In genomic region chr1:1435911-1436633, GRCh38 we compare ENCODE assay signal across 1 cellular context.
TF ChIP-seq lines count a peak whose summit lies in the region.

No MANE protein-coding gene starts in this region.

TF ChIP-seq in HEK293, 187 proteins besides CTCF, POLR2A, EP300 and RAD21 (continued from another document):
- TF ChIP-seq, protein P1, sequence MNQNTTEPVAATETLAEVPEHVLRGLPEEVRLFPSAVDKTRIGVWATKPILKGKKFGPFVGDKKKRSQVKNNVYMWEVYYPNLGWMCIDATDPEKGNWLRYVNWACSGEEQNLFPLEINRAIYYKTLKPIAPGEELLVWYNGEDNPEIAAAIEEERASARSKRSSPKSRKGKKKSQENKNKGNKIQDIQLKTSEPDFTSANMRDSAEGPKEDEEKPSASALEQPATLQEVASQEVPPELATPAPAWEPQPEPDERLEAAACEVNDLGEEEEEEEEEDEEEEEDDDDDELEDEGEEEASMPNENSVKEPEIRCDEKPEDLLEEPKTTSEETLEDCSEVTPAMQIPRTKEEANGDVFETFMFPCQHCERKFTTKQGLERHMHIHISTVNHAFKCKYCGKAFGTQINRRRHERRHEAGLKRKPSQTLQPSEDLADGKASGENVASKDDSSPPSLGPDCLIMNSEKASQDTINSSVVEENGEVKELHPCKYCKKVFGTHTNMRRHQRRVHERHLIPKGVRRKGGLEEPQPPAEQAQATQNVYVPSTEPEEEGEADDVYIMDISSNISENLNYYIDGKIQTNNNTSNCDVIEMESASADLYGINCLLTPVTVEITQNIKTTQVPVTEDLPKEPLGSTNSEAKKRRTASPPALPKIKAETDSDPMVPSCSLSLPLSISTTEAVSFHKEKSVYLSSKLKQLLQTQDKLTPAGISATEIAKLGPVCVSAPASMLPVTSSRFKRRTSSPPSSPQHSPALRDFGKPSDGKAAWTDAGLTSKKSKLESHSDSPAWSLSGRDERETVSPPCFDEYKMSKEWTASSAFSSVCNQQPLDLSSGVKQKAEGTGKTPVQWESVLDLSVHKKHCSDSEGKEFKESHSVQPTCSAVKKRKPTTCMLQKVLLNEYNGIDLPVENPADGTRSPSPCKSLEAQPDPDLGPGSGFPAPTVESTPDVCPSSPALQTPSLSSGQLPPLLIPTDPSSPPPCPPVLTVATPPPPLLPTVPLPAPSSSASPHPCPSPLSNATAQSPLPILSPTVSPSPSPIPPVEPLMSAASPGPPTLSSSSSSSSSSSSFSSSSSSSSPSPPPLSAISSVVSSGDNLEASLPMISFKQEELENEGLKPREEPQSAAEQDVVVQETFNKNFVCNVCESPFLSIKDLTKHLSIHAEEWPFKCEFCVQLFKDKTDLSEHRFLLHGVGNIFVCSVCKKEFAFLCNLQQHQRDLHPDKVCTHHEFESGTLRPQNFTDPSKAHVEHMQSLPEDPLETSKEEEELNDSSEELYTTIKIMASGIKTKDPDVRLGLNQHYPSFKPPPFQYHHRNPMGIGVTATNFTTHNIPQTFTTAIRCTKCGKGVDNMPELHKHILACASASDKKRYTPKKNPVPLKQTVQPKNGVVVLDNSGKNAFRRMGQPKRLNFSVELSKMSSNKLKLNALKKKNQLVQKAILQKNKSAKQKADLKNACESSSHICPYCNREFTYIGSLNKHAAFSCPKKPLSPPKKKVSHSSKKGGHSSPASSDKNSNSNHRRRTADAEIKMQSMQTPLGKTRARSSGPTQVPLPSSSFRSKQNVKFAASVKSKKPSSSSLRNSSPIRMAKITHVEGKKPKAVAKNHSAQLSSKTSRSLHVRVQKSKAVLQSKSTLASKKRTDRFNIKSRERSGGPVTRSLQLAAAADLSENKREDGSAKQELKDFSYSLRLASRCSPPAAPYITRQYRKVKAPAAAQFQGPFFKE (tag by site-specific recombination; IDR thresholded peaks at IDR 0.05; ENCODE audit: borderline replicate concordance) = no peak
